28 cellular contexts compared by ENCODE assay signal in the genomic region with DNA sequence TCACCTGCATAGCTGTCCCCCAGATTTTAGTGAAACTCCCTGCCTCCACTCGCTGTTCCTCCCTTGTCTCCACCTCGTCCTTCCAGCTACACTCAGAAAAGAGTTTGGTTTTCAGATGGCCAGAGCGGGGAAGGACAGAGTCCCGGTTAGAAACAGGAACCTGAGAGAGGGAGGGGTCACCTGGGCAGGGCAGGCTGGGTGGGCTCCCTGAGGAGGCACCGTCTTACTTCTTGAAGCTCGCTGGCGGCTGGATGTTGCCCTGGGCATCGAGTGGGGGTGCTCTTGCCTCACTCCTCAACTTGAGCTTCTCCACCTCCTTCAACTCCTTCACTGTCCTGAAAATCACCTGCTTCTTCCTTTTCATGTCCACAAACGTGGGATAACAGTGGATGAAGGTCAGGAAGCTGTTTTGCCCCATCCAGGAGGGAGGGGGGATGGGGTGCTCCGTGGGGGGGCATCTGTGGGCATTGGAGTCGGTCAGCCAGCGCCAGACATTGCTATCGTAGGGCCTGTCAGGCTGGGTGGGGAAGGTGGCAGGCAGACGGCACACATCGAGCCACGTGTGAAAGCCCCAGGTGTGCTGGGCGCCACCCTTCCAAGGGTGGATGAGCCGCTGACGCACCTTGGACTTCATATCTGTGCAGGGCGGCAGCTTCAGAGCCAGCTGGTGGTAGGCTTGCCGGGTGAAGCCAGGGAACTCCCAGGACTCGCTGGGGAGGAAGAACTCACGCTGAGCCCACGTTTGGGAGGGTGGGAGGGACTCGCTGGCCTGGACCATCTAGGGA. TPM values are rescaled to one million over a fixed set of nuclear protein-coding genes. Genes with fewer than 3 reads are reported as not detected.
"Had no signal": no experiment of that assay in that cellular context is flagged by ENCODE, and none has a peak within 500 bp of the region (broad histone marks: within the 10 kb centered on the region; RNA-seq: fewer than 3 reads in every experiment).

No MANE protein-coding gene starts in this region.

- H3K9me3 ChIP-seq: right lobe of liver had no signal

- H3K36me3 ChIP-seq: right lobe of liver had no signal

- H3K27me3 ChIP-seq: dorsolateral prefrontal cortex, right lobe of liver had no signal

- ATAC-seq: activated CD8-positive, alpha-beta T cell treated with anti-CD3 and anti-CD28 coated beads for 36 hours; activated T-helper 17 cell treated with anti-CD3 and anti-CD28 coated beads, Interleukin-2, amount 50 U/mL, for 72 hours; left lobe of liver; right lobe of liver; stimulated activated effector memory CD8-positive, alpha-beta T cell treated with anti-CD3 and anti-CD28 coated beads, Interleukin-12 subunit alpha, Interleukin-12 subunit beta, amount 100 ng/mL, for 72 hours; T-cell had no signal

- H3K4me3 ChIP-seq: dorsolateral prefrontal cortex, right lobe of liver, smooth muscle cell had no signal

- H3K27ac ChIP-seq: dorsolateral prefrontal cortex, right lobe of liver had no signal

- DNase-seq: activated CD4-positive, alpha-beta T cell treated with anti-CD3 and anti-CD28 coated beads, Interleukin-2, amount 10 ng/mL, durations not matched to agents 24 days and 14 days; activated CD4-positive, CD25-positive, alpha-beta regulatory T cell; activated CD8-positive, alpha-beta T cell treated with anti-CD3 and anti-CD28 coated beads for 36 hours; activated naive CD4-positive, alpha-beta T cell; activated naive CD8-positive, alpha-beta T cell treated with anti-CD3 and anti-CD28 coated beads for 36 hours; activated T-cell treated with anti-CD3 and anti-CD28 coated beads, Interleukin-2, amount 50 U/mL, for 1 hour; amygdala; dorsolateral prefrontal cortex; hypothalamus; islet precursor cell; midbrain; right lobe of liver; stimulated activated CD4-positive, alpha-beta T cell treated with anti-CD3 and anti-CD28 coated beads, Interleukin-4, amount 100 ng/mL, for 24 hours; T-cell; T1000 had no signal

- FAIRE-seq: frontal cortex had no signal

RNA-seq across cellular contexts. Expression of a gene that starts 2.0 kb away (rescaled TPM):
- total RNA-seq: activated CD4-positive, alpha-beta T cell treated with anti-CD3 and anti-CD28 coated beads, Interleukin-2, amount 10 ng/mL, durations not matched to agents 24 days and 14 days; activated naive CD8-positive, alpha-beta T cell treated with anti-CD3 and anti-CD28 coated beads for 36 hours; cardiac septum; dorsolateral prefrontal cortex; epithelial cell of proximal tubule; frontal cortex; left lobe of liver; lung microvascular endothelial cell; neural crest cell; osteoblast; pulmonary artery endothelial cell; right lobe of liver; smooth muscle cell; T-cell; urinary bladder had no signal
- polyA plus RNA-seq: thymus, urinary bladder had no signal

RNA-seq across cellular contexts. Expression of a gene that starts 20.0 kb away (rescaled TPM):
- total RNA-seq: activated CD4-positive, alpha-beta T cell treated with anti-CD3 and anti-CD28 coated beads, Interleukin-2, amount 10 ng/mL, durations not matched to agents 24 days and 14 days; activated CD8-positive, alpha-beta T cell treated with anti-CD3 and anti-CD28 coated beads for 36 hours; activated naive CD8-positive, alpha-beta T cell treated with anti-CD3 and anti-CD28 coated beads for 36 hours; activated T-helper 17 cell treated with anti-CD3 and anti-CD28 coated beads, Interleukin-2, amount 50 U/mL, for 72 hours; epithelial cell of proximal tubule; frontal cortex; lung microvascular endothelial cell; neural crest cell; osteoblast; pulmonary artery endothelial cell; T-cell had no signal
